Comparison of ENCODE assay signal across 8 cellular contexts in genomic region chr20:58503668-58504067, GRCh38. TPM values are rescaled to one million over a fixed set of nuclear protein-coding genes. Genes with fewer than 3 reads are reported as not detected.
"Had no signal": no experiment of that assay in that cellular context is flagged by ENCODE, and none has a peak within 500 bp of the region (broad histone marks: within the 10 kb centered on the region; RNA-seq: fewer than 3 reads in every experiment).

No MANE protein-coding gene starts in this region.

- H3K27ac ChIP-seq: GM23248, HL-60 had no signal

- H3K4me3 Mint-ChIP-seq: HFFc6 had no signal

- H3K27ac Mint-ChIP-seq: HFFc6, IgD-negative memory B cell had no signal

- H3K4me1 Mint-ChIP-seq: IgD-negative memory B cell had no signal

- DNase-seq: GM23248, GOT3, H7, HCEC 1CT, HFFc6 had no signal

- H3K4me3 ChIP-seq: GM23248 had no signal

RNA-seq across cellular contexts. Expression of gene APCDD1L, which starts 11.5 kb away (rescaled TPM):
- total RNA-seq: HepG2 had no signal
- polyA plus RNA-seq: HepG2 had no signal
